Comparison of ENCODE assay signal across 20 cellular contexts in the genomic region with DNA sequence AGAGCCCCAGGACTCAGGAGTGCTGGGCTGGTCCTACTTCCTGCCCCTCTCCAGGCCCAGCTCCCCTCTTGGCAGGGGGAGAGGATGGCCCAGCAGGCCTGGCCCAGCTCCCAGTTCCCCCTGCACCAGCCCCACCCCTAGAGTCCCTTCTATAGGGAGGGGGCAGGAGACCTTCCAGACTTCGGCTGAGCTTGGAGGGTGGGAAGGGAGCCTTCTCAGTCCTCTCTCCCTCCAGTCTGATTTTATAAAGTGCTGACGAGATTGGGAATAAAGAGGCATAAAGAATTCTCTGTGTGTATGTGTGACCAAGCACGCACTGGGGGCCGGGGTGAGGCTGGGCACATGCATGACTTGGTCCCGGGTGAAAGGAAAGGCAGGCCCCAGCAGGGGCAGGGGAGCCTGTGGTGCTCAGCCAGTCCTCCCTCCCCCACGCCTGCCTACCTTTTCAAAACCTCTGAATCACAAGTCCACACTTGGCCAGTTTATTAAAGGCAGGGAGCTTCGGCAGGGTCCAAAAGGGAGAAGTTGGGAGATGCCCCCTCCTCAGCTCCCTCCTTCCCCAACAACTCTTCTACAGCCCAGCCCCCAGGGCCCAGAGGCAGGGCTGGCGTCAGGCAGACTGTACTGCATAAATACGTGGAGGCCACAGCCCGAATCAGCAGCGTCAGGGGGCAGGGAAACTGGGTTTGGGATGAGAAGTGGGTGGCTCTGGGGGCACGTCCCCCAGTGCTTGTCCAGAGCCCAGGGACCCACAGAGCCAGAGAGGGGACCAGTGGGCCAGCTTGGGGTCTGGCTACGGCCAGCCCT. TPM values are rescaled to one million over a fixed set of nuclear protein-coding genes. Genes with fewer than 3 reads are reported as not detected.
DNase-seq lines count a peak whose midpoint lies in the region; ATAC-seq and TF ChIP-seq lines count a peak whose summit lies in the region.
"Had no signal": no experiment of that assay in that cellular context is flagged by ENCODE, and none has a peak within 500 bp of the region (broad histone marks: within the 10 kb centered on the region; RNA-seq: fewer than 3 reads in every experiment).

No MANE protein-coding gene starts in this region.

- WGBS in psoas muscle, 3 donors: 77 to 82% (median 80%) methylated on average over 13 of the region's 13 CpGs

- H3K4me3 Mint-ChIP-seq in endothelial cell (ENCODE audit: unreplicated experiment): no peak overlapping the region
- peak overlapping the region; percentile 59 for H3K4me3 Mint-ChIP-seq in neural progenitor cell
- H3K4me3 Mint-ChIP-seq: activated CD4-positive, alpha-beta T cell treated with anti-CD3 and anti-CD28 coated beads, Interleukin-2, amount 10 ng/mL, durations not matched to agents 7 days and 5 days; stimulated activated naive CD8-positive, alpha-beta T cell treated with anti-CD3 and anti-CD28 coated beads, Interleukin-15, Interleukin-2, amounts not matched to agents 100 ng/mL and 50 ng/mL, for 24 hours had no signal

- peaks cover 3% of the 10 kb centered on the region for H3K36me3 Mint-ChIP-seq in endothelial cell (ENCODE audit: low read depth, unreplicated experiment)
- H3K36me3 Mint-ChIP-seq in neural progenitor cell: peaks cover 9% of the 10 kb centered on the region

- no peak overlapping the region; a peak in 1 of 22 replicates for H3K27ac ChIP-seq in BLaER1 treated with 17β-estradiol and CSF1 and Interleukin-3, amounts not matched to agents 10 nM and 100 nM
- H3K27ac ChIP-seq in RWPE2 (ENCODE audit: poor library complexity, severe bottlenecking) (peak overlapping the region; percentile 4), neural progenitor cell (no peak overlapping the region), psoas muscle (no peak overlapping the region)
- H3K27ac ChIP-seq: SJSA1 had no signal

- H3K27ac Mint-ChIP-seq in endothelial cell (ENCODE audit: unreplicated experiment) (peak overlapping the region; percentile 24), neural progenitor cell (peak overlapping the region; percentile 94)
- H3K27ac Mint-ChIP-seq: activated CD4-positive, alpha-beta T cell treated with anti-CD3 and anti-CD28 coated beads, Interleukin-2, amount 10 ng/mL, durations not matched to agents 7 days and 5 days; stimulated activated naive CD8-positive, alpha-beta T cell treated with anti-CD3 and anti-CD28 coated beads, Interleukin-15, Interleukin-2, amounts not matched to agents 100 ng/mL and 50 ng/mL, for 24 hours had no signal

- no peak overlapping the region for H2AFZ ChIP-seq in neural progenitor cell (replicated peaks)

- intact Hi-C loops in psoas muscle (cut with DNase I): loop anchor here in 1 of 2 donors (10.0 kb wide), 1 partner anchor 374 kb away; the partner anchor contains the start of gene NHEJ1

- H3F3A ChIP-seq in neural progenitor cell (ENCODE audit: low read depth): peaks cover 12% of the 10 kb centered on the region

- H3K27me3 Mint-ChIP-seq in endothelial cell (ENCODE audit: unreplicated experiment) (peaks cover 14% of the 10 kb centered on the region), neural progenitor cell (ENCODE audit: insufficient read depth, low read depth) (peaks cover 11% of the 10 kb centered on the region)
- H3K27me3 Mint-ChIP-seq: activated CD4-positive, alpha-beta T cell treated with anti-CD3 and anti-CD28 coated beads, Interleukin-2, amount 10 ng/mL, durations not matched to agents 7 days and 5 days; stimulated activated naive CD8-positive, alpha-beta T cell treated with anti-CD3 and anti-CD28 coated beads, Interleukin-15, Interleukin-2, amounts not matched to agents 100 ng/mL and 50 ng/mL, for 24 hours had no signal

- H4K20me1 ChIP-seq in BLaER1 treated with 17β-estradiol and CSF1 and Interleukin-3, amounts not matched to agents 10 nM and 100 nM: peaks cover 0 to 61% (median 23%) of the 10 kb centered on the region in 11 experiments; a peak in 18 of 22 replicates
- peaks cover 11% of the 10 kb centered on the region for H4K20me1 ChIP-seq in neural progenitor cell (ENCODE audit: low read depth)

- peaks cover 19 to 60% (median 44%) of the 10 kb centered on the region in 10 experiments for H3K4me1 ChIP-seq in BLaER1 treated with 17β-estradiol and CSF1 and Interleukin-3, amounts not matched to agents 10 nM and 100 nM
- H3K4me1 ChIP-seq in RWPE2 (ENCODE audit: insufficient read depth, poor library complexity, severe bottlenecking) (peaks cover 9% of the 10 kb centered on the region), neural progenitor cell (peaks cover 25% of the 10 kb centered on the region), psoas muscle (peaks cover 14% of the 10 kb centered on the region)
- H3K4me1 ChIP-seq: SJSA1 had no signal

- no peaks in the 10 kb centered on the region for H3K9me3 ChIP-seq in BLaER1 treated with 17β-estradiol and CSF1 and Interleukin-3, amounts not matched to agents 10 nM and 100 nM (replicated peaks in 1 of 11)
- H3K9me3 ChIP-seq in RWPE2 (ENCODE audit: severe bottlenecking) (no peaks in the 10 kb centered on the region), neural progenitor cell (ENCODE audit: low read depth) (no peaks in the 10 kb centered on the region), psoas muscle (no peaks in the 10 kb centered on the region)
- H3K9me3 ChIP-seq: SJSA1 had no signal

- peak overlapping the region in 9 of 11 experiments; percentile 2 to 36 (median 23); a peak in 11 of 22 replicates for H3K4me2 ChIP-seq in BLaER1 treated with 17β-estradiol and CSF1 and Interleukin-3, amounts not matched to agents 10 nM and 100 nM
- peak overlapping the region; percentile 54 for H3K4me2 ChIP-seq in neural progenitor cell

- H3K9me3 Mint-ChIP-seq in endothelial cell (ENCODE audit: unreplicated experiment): no peaks in the 10 kb centered on the region
- no peaks in the 10 kb centered on the region for H3K9me3 Mint-ChIP-seq in neural progenitor cell
- H3K9me3 Mint-ChIP-seq: activated CD4-positive, alpha-beta T cell treated with anti-CD3 and anti-CD28 coated beads, Interleukin-2, amount 10 ng/mL, durations not matched to agents 7 days and 5 days; stimulated activated naive CD8-positive, alpha-beta T cell treated with anti-CD3 and anti-CD28 coated beads, Interleukin-15, Interleukin-2, amounts not matched to agents 100 ng/mL and 50 ng/mL, for 24 hours had no signal

- H3K4me3 ChIP-seq in BLaER1 treated with 17β-estradiol and CSF1 and Interleukin-3, amounts not matched to agents 10 nM and 100 nM: no peak overlapping the region
- no peak overlapping the region for H3K4me3 ChIP-seq in RWPE2 (ENCODE audit: severe bottlenecking)
- no peak overlapping the region for H3K4me3 ChIP-seq in neural progenitor cell
- H3K4me3 ChIP-seq in psoas muscle: no peak overlapping the region
- H3K4me3 ChIP-seq: SJSA1 had no signal

- peaks cover 11 to 18% (median 15%) of the 10 kb centered on the region in 11 experiments; a peak in 17 of 22 replicates for H3K27me3 ChIP-seq in BLaER1 treated with 17β-estradiol and CSF1 and Interleukin-3, amounts not matched to agents 10 nM and 100 nM
- no peaks in the 10 kb centered on the region for H3K27me3 ChIP-seq in RWPE2 (ENCODE audit: insufficient read depth, poor library complexity, severe bottlenecking)
- peaks cover 13% of the 10 kb centered on the region for H3K27me3 ChIP-seq in neural progenitor cell
- no peaks in the 10 kb centered on the region for H3K27me3 ChIP-seq in psoas muscle (ENCODE audit: insufficient read depth in 3 of 3, low read length in 2 of 3)
- H3K27me3 ChIP-seq: SJSA1 had no signal

- TF ChIP-seq CTCF in RWPE2 (IDR thresholded peaks at IDR 0.05; ENCODE audit: poor library complexity, severe bottlenecking): no peak
- TF ChIP-seq CTCF in endothelial cell (IDR thresholded peaks at IDR 0.05; ENCODE audit: unreplicated experiment): no peak
- no peak for TF ChIP-seq CTCF in neural progenitor cell (IDR thresholded peaks at IDR 0.05)
- no peak for TF ChIP-seq CTCF in psoas muscle (IDR thresholded peaks at IDR 0.05)

- ATAC-seq in RWPE2 (ENCODE audit: low read depth): no peak
- ATAC-seq in HG03565 (IDR thresholded peaks at IDR 0.05; ENCODE audit: unreplicated experiment): no peak
- ATAC-seq in psoas muscle: no peak

- DNase-seq in RWPE2 (ENCODE audit: low spot score) (no peak), endothelial cell (ENCODE audit: low spot score) (no peak), neural progenitor cell (ENCODE audit: low spot score) (no peak), LoVo (ENCODE audit: low spot score) (no peak), SHP77 (lab: John Stamatoyannopoulos, UW) (no peak), psoas muscle (no peak)
- DNase-seq: activated CD4-positive, alpha-beta T cell treated with anti-CD3 and anti-CD28 coated beads, Interleukin-2, amount 10 ng/mL, durations not matched to agents 7 days and 5 days; activated naive CD4-positive, alpha-beta T cell treated with anti-CD3 and anti-CD28 coated beads, Interleukin-2, amount 50 U/mL, for 16 hours; activated T-cell treated with anti-CD3 and anti-CD28 coated beads, Interleukin-2, amount 50 U/mL, for 1 hour; GOT3; NCI-H1436 treated with DMSO at 0.1 percent for 48 hours; stimulated activated CD4-positive, alpha-beta T cell treated with anti-CD3 and anti-CD28 coated beads, Interleukin-12 subunit alpha, Interleukin-12 subunit beta, amount 100 ng/mL, for 4 hours; T1000 had no signal

- H3K9ac ChIP-seq in BLaER1 treated with 17β-estradiol and CSF1 and Interleukin-3, amounts not matched to agents 10 nM and 100 nM: peak overlapping the region in 2 of 11 experiments; percentile 10 to 57; a peak in 3 of 22 replicates
- H3K9ac ChIP-seq in neural progenitor cell: no peak overlapping the region

- H3K4me1 Mint-ChIP-seq in endothelial cell (ENCODE audit: unreplicated experiment) (peaks cover 27% of the 10 kb centered on the region), neural progenitor cell (peaks cover 36% of the 10 kb centered on the region)

- peaks cover 0 to 19% (median 10%) of the 10 kb centered on the region in 11 experiments; a peak in 7 of 22 replicates for H3K36me3 ChIP-seq in BLaER1 treated with 17β-estradiol and CSF1 and Interleukin-3, amounts not matched to agents 10 nM and 100 nM
- H3K36me3 ChIP-seq in RWPE2 (ENCODE audit: low read depth) (peaks cover 27% of the 10 kb centered on the region), neural progenitor cell (no peaks in the 10 kb centered on the region), psoas muscle (ENCODE audit: insufficient read depth in 1 of 2, low read depth in 1 of 2) (peaks cover 0 to 29% of the 10 kb centered on the region in 2 donors)

- H3K79me2 ChIP-seq in neural progenitor cell (ENCODE audit: low read depth): no peaks in the 10 kb centered on the region

RNA-seq across cellular contexts. Expression of gene CHPF, which starts 4.9 kb away (rescaled TPM):
- 4.1 TPM for total RNA-seq in endothelial cell (ENCODE audit: unreplicated experiment)
- 6.7 and 27.7 TPM in 2 replicates for total RNA-seq in neural progenitor cell (ENCODE audit: low replicate concordance)
- 10 to 100 TPM; 11.9 to 14.2 (median 13.1) TPM for total RNA-seq in psoas muscle
- 10 to 100 TPM in 1 of 3 donors, 1 to 10 TPM in 2; 8.4 to 13.0 (median 9.0) TPM for polyA plus RNA-seq in psoas muscle

RNA-seq across cellular contexts. Expression of gene TMEM198, which starts 5.1 kb away (rescaled TPM):
- total RNA-seq in endothelial cell (ENCODE audit: unreplicated experiment): not detected
- total RNA-seq in neural progenitor cell (ENCODE audit: low replicate concordance): 0.79 and 2.3 TPM in 2 replicates
- 1 to 10 TPM in 3 of 4 donors, under 1 TPM in 1; 0.88 to 3.1 (median 2.0) TPM for total RNA-seq in psoas muscle
- 1 to 10 TPM in 2 of 3 donors, under 1 TPM in 1; 0.61 to 3.7 (median 2.3) TPM for polyA plus RNA-seq in psoas muscle

RNA-seq across cellular contexts. Expression of gene ASIC4, which starts 24.4 kb away (rescaled TPM):
- 1.6 TPM for total RNA-seq in endothelial cell (ENCODE audit: unreplicated experiment)
- total RNA-seq in neural progenitor cell (ENCODE audit: low replicate concordance): 0.26 and 2.4 TPM in 2 replicates
- total RNA-seq in psoas muscle: under 1 TPM in 2 of 4 donors, not detected in 2; 0.30 to 0.34 TPM
- polyA plus RNA-seq in psoas muscle: under 1 TPM in 2 of 3 donors, not detected in 1; 0.03 to 0.23 TPM
- total RNA-seq: activated CD4-positive, alpha-beta T cell treated with anti-CD3 and anti-CD28 coated beads, Interleukin-2, amount 10 ng/mL, durations not matched to agents 7 days and 5 days; G401; LHCN-M2; SJSA1 had no signal
- polyA plus RNA-seq: liver had no signal

RNA-seq across cellular contexts. Expression of gene OBSL1, which starts 32.6 kb away (rescaled TPM):
- total RNA-seq in endothelial cell (ENCODE audit: unreplicated experiment) (53.4 TPM), neural progenitor cell (ENCODE audit: low replicate concordance) (31.0 and 111 TPM in 2 replicates), psoas muscle (100 to 1,000 TPM in 1 of 4 donors, 10 to 100 TPM in 3; 38.7 to 134 (median 68.0) TPM)
- polyA plus RNA-seq in psoas muscle: 10 to 100 TPM; 10.3 to 35.9 (median 22.1) TPM
- total RNA-seq: activated CD4-positive, alpha-beta T cell treated with anti-CD3 and anti-CD28 coated beads, Interleukin-2, amount 10 ng/mL, durations not matched to agents 7 days and 5 days had no signal

RNA-seq across cellular contexts. Expression of gene INHA, which starts 33.4 kb away (rescaled TPM):
- not detected for total RNA-seq in endothelial cell (ENCODE audit: unreplicated experiment)
- 0.31 TPM in 1 of 2 replicates, not detected in the other for total RNA-seq in neural progenitor cell (ENCODE audit: low replicate concordance)
- under 1 TPM in 2 of 4 donors, not detected in 2; 0.23 to 0.36 TPM for total RNA-seq in psoas muscle
- 1 to 10 TPM in 1 of 3 donors, under 1 TPM in 2; 0.10 to 1.2 (median 0.18) TPM for polyA plus RNA-seq in psoas muscle
- total RNA-seq: activated CD4-positive, alpha-beta T cell treated with anti-CD3 and anti-CD28 coated beads, Interleukin-2, amount 10 ng/mL, durations not matched to agents 7 days and 5 days; LHCN-M2 had no signal
